Comparison of ENCODE assay signal across 8 cellular contexts in genomic region chr4:24770111-24770584, GRCh38. TPM values are rescaled to one million over a fixed set of nuclear protein-coding genes. Genes with fewer than 3 reads are reported as not detected.
DNase-seq lines count a peak whose midpoint lies in the region; ATAC-seq and TF ChIP-seq lines count a peak whose summit lies in the region.

No MANE protein-coding gene starts in this region.

- H3K9me3 ChIP-seq in MM.1S (replicated peaks; ENCODE audit: insufficient read depth, low read length), result no peaks in the 10 kb centered on the region

- H2AFZ ChIP-seq in MM.1S (ENCODE audit: low read length), result no peak overlapping the region

- H3K4me3 Mint-ChIP-seq in endothelial cell (ENCODE audit: unreplicated experiment), result no peak overlapping the region

- no peak for TF ChIP-seq POLR2A in GM18505 (IDR thresholded peaks at IDR 0.05; ENCODE audit: borderline replicate concordance, extremely low read depth, insufficient read depth, insufficient read length)

- no peaks in the 10 kb centered on the region for H3K27me3 ChIP-seq in MM.1S (replicated peaks; ENCODE audit: insufficient read depth, low read length)

- no peak overlapping the region for H3K4me2 ChIP-seq in MM.1S (ENCODE audit: low read depth, low read length)

- no peak overlapping the region for H3K27ac ChIP-seq in MM.1S (ENCODE audit: low read length)

- no peaks in the 10 kb centered on the region for H3K9me3 Mint-ChIP-seq in endothelial cell (ENCODE audit: unreplicated experiment)

- no peaks in the 10 kb centered on the region for H3K36me3 Mint-ChIP-seq in endothelial cell (ENCODE audit: low read depth, unreplicated experiment)

- H3K9me2 ChIP-seq in MM.1S (replicated peaks; ENCODE audit: insufficient read depth, low read length), result no peaks in the 10 kb centered on the region

- H3K4me1 ChIP-seq in MM.1S (ENCODE audit: low read length), result peaks cover 8% of the 10 kb centered on the region

- peak; percentile 69 for ATAC-seq in GM18505 (IDR thresholded peaks at IDR 0.05; ENCODE audit: unreplicated experiment)

- no peaks in the 10 kb centered on the region for H3K36me3 ChIP-seq in MM.1S (replicated peaks; ENCODE audit: insufficient read depth, low read length)

- peaks cover 4% of the 10 kb centered on the region for H3K4me1 Mint-ChIP-seq in endothelial cell (ENCODE audit: unreplicated experiment)

- no peak overlapping the region for H3K4me3 ChIP-seq in MM.1S (ENCODE audit: low read length)

- DNase-seq in GOT3 (lab: John Stamatoyannopoulos, UW) (peak; percentile 28), LHCN-M2 (ENCODE audit: low read depth) (peak; percentile 94), fibroblast of gingiva (ENCODE audit: low read depth) (peak; percentile 57), GDM1 (lab: John Stamatoyannopoulos, UW) (no peak), endothelial cell (ENCODE audit: low spot score) (no peak), medulla oblongata (ENCODE audit: extremely low spot score) (no peak), MM.1S (no peak)

- H3K79me2 ChIP-seq in MM.1S (ENCODE audit: low read length), result no peaks in the 10 kb centered on the region

- H3K9ac ChIP-seq in MM.1S (ENCODE audit: low read length), result no peak overlapping the region

- H3F3A ChIP-seq in MM.1S (ENCODE audit: insufficient read depth, low read length), result no peaks in the 10 kb centered on the region

- TF ChIP-seq CTCF in endothelial cell (IDR thresholded peaks at IDR 0.05; ENCODE audit: unreplicated experiment) (no peak), MM.1S (IDR thresholded peaks at IDR 0.05; ENCODE audit: low read length) (no peak)

- no peak overlapping the region for H3K27ac Mint-ChIP-seq in endothelial cell (ENCODE audit: unreplicated experiment)

- H3K27me3 Mint-ChIP-seq in endothelial cell (ENCODE audit: unreplicated experiment), result peaks cover 1% of the 10 kb centered on the region

- H4K20me1 ChIP-seq in MM.1S (ENCODE audit: insufficient read depth, low read length), result no peaks in the 10 kb centered on the region

RNA-seq across cellular contexts. Expression of gene SOD3, which starts 25.2 kb away (rescaled TPM):
- total RNA-seq in LHCN-M2 (2014; rRNA removed), result not detected in 2 replicates
- polyA plus RNA-seq in LHCN-M2 (2012), result 0.32 TPM
- total RNA-seq in endothelial cell (ENCODE audit: unreplicated experiment), result 1.6 TPM

Comparison
In these comparisons a context has a peak if more than half of its experiments do, and no peak if none do; other contexts are left out.
1. DNase-seq: peak in GOT3 (single experiment), LHCN-M2 (single experiment) and fibroblast of gingiva (single experiment); none in GDM1 (single experiment), endothelial cell (single experiment), medulla oblongata (single experiment) and MM.1S (single experiment).